4 cellular contexts compared by ENCODE assay signal in the genomic region with DNA sequence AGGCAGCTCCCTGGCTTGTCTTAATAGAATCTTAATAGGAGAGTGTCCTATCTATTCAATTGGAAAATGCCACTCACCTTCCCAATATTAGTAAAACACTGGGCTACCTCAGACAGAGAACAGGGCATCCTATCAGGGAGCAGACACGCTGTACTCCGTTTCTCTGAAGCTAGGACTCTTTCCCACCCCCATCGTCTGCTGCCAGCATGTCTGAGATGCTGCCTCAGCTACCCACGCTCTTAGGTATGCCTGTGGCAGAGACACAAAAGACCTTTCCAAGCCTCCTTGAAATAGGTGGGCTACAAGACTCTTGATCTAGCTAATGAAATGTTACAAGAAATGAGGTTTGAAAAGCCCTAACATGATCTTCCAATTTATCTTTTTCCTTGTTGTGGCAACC. TPM values are rescaled to one million over a fixed set of nuclear protein-coding genes. Genes with fewer than 3 reads are reported as not detected.
"Had no signal": no experiment of that assay in that cellular context is flagged by ENCODE, and none has a peak within 500 bp of the region (broad histone marks: within the 10 kb centered on the region; RNA-seq: fewer than 3 reads in every experiment).

No MANE protein-coding gene starts in this region.

- ATAC-seq: GM12878 had no signal

- DNase-seq: GDM1, GF-D8 had no signal

RNA-seq across cellular contexts. Expression of a gene that starts 2.5 kb away (rescaled TPM):
- total RNA-seq: G401, GM12878 had no signal

RNA-seq across cellular contexts. Expression of a gene that starts 13.5 kb away (rescaled TPM):
- total RNA-seq: G401, GM12878 had no signal

RNA-seq across cellular contexts. Expression of a gene that starts 17.0 kb away (rescaled TPM):
- total RNA-seq: G401, GM12878 had no signal

RNA-seq across cellular contexts. Expression of a gene that starts 33.5 kb away (rescaled TPM):
- total RNA-seq: G401 had no signal

RNA-seq across cellular contexts. Expression of a gene that starts 54.2 kb away (rescaled TPM):
- total RNA-seq: G401 had no signal
